In genomic region chr4:119020158-119020557, GRCh38 we compare ENCODE assay signal across 1 cellular context.
TF ChIP-seq lines count a peak whose summit lies in the region.

No MANE protein-coding gene starts in this region.

TF ChIP-seq in H1, 55 proteins besides CTCF, POLR2A, EP300 and RAD21:
- TF ChIP-seq MAX (IDR thresholded peaks at IDR 0.05): no peak
- TF ChIP-seq HDAC6 (IDR thresholded peaks at IDR 0.05; ENCODE audit: low read depth, low read length): no peak
- TF ChIP-seq JUND (IDR thresholded peaks at IDR 0.05; ENCODE audit: low read length): no peak
- TF ChIP-seq BCL11A (IDR thresholded peaks at IDR 0.05; ENCODE audit: low read depth in 2 of 2, low read length in 2 of 2): no peak
- no peak for TF ChIP-seq SP2 (IDR thresholded peaks at IDR 0.05; ENCODE audit: low read length)
- no peak for TF ChIP-seq ATF3 (IDR thresholded peaks at IDR 0.05; ENCODE audit: insufficient read depth, low read depth, low read length)
- TF ChIP-seq HDAC2 (IDR thresholded peaks at IDR 0.05; ENCODE audit: borderline replicate concordance in 1 of 2, low read depth in 2 of 2, low read length in 2 of 2): no peak
- TF ChIP-seq RBBP5 (IDR thresholded peaks at IDR 0.05; ENCODE audit: borderline replicate concordance, low read depth, low read length): no peak
- TF ChIP-seq RNF2 (IDR thresholded peaks at IDR 0.05; ENCODE audit: borderline replicate concordance, low read depth, low read length, missing control alignments, poor library complexity, severe bottlenecking): no peak
- TF ChIP-seq TEAD4 (IDR thresholded peaks at IDR 0.05; ENCODE audit: low read depth, low read length): no peak
- TF ChIP-seq CEBPB (IDR thresholded peaks at IDR 0.05; ENCODE audit: low read depth, low read length): no peak
- no peak for TF ChIP-seq SRF (IDR thresholded peaks at IDR 0.05; ENCODE audit: low read depth, low read length)
- no peak for TF ChIP-seq BACH1 (IDR thresholded peaks at IDR 0.05; ENCODE audit: low read length)
TF ChIP-seq in H1: peak in this region for 0.
